8 cellular contexts compared by ENCODE assay signal in genomic region chr12:124480469-124481256, GRCh38.
DNase-seq lines count a peak whose midpoint lies in the region; ATAC-seq, FAIRE-seq and TF ChIP-seq lines count a peak whose summit lies in the region.

No MANE protein-coding gene starts in this region.

- H3K27ac ChIP-seq in HepG2 (ENCODE audit: extremely low read length, insufficient read depth, low read length), result peak overlapping the region; percentile 71
- H3K27ac ChIP-seq in upper lobe of right lung, result peak overlapping the region; percentile 47

- H3K36me3 ChIP-seq in HepG2 (replicated peaks in 1 of 2; ENCODE audit: control insufficient read depth in 1 of 2, insufficient read depth in 2 of 2, low read length in 2 of 2), result peaks cover 20 to 36% of the 10 kb centered on the region in 2 experiments
- peaks cover 56% of the 10 kb centered on the region for H3K36me3 ChIP-seq in upper lobe of right lung

- intact Hi-C loops in HepG2 (cut with micrococcal nuclease; ENCODE audit: unreplicated experiment) (loop anchor here (5.0 kb wide), 1 partner anchor 37 kb away; no protein-coding TSS in a partner anchor), upper lobe of right lung (cut with DNase I) (no loop called here)

- no peak for TF ChIP-seq EP300 in HepG2 (IDR thresholded peaks at IDR 0.05; ENCODE audit: low read depth in 2 of 2, low read length in 2 of 2)
- no peak for TF ChIP-seq EP300 in HepG2 (CRISPR knock-in tag; IDR thresholded peaks at IDR 0.05; ENCODE audit: borderline replicate concordance)

- peak overlapping the region; percentile 53 for H3K4me2 ChIP-seq in HepG2 (ENCODE audit: low read depth, low read length)

- TF ChIP-seq CTCF in HepG2 (CRISPR knock-in tag; IDR thresholded peaks at IDR 0.05) (no peak), upper lobe of right lung (IDR thresholded peaks at IDR 0.05) (no peak)

- no peaks in the 10 kb centered on the region for H3K79me2 ChIP-seq in HepG2 (ENCODE audit: insufficient read depth, low read length)

- BruUV-seq in HepG2 (replicated peaks; lab: Mats Ljungman, UMichigan), result no TSS peak

- in situ Hi-C loops in HepG2 (cut with HindIII; ENCODE audit: extremely low pct_ligation_motif_present, low pct_unique_long_range_greater_than_20kb), result no loop called here

- WGBS in HepG2 (ENCODE audit: low lambda C conversion rate), result 19% methylated on average over 15 of the region's 15 CpGs

- TF ChIP-seq POLR2A in HepG2 (IDR thresholded peaks at IDR 0.05; ENCODE audit: insufficient read depth in 1 of 2, low read depth in 2 of 2, low read length in 2 of 2), result no peak

- no peak for TF ChIP-seq RAD21 in HepG2 (CRISPR knock-in tag; IDR thresholded peaks at IDR 0.05)

- H3K4me1 ChIP-seq in HepG2 (ENCODE audit: insufficient read depth, low read length) (peaks cover 33% of the 10 kb centered on the region), upper lobe of right lung (peaks cover 15% of the 10 kb centered on the region)

- no peaks in the 10 kb centered on the region for H3K27me3 ChIP-seq in HepG2 (ENCODE audit: control insufficient read depth in 1 of 2, insufficient read depth in 2 of 2, low read length in 2 of 2)
- no peaks in the 10 kb centered on the region for H3K27me3 ChIP-seq in upper lobe of right lung

- H3K4me3 ChIP-seq in HepG2 (replicated peaks in 1 of 3; ENCODE audit: insufficient read depth in 1 of 3, low read depth in 2 of 3, low read length in 3 of 3), result peak overlapping the region in 1 of 3 experiments; percentile 32; a peak in 1 of 6 replicates
- no peak overlapping the region for H3K4me3 ChIP-seq in upper lobe of right lung

- peak overlapping the region; percentile 43; the same call in 1 of the 2 replicates for H3K9ac ChIP-seq in HepG2 (ENCODE audit: insufficient read depth, low read depth, low read length)

- ATAC-seq in GM18520 (IDR thresholded peaks at IDR 0.05; ENCODE audit: unreplicated experiment) (peak; percentile 53), HG02884 (IDR thresholded peaks at IDR 0.05; ENCODE audit: unreplicated experiment) (peak; percentile 64), HepG2 (peak; percentile 68), upper lobe of right lung (peak; percentile 29)

- peak; percentile 44 for FAIRE-seq in HepG2 (lab: Jason Lieb, UNC)

- CTCF ChIA-PET in HepG2 (lab: Yijun Ruan, JAX; ENCODE audit: low intra/inter-chr PET ratio, low total read pairs), result no interaction called here

- H3K9me3 ChIP-seq in HepG2 (ENCODE audit: low read length), result no peaks in the 10 kb centered on the region
- H3K9me3 ChIP-seq in upper lobe of right lung, result no peaks in the 10 kb centered on the region

- POLR2A ChIA-PET in HepG2 (lab: Yijun Ruan, JAX), result no interaction called here

- DNase-seq in A172 (ENCODE audit: low spot score), result peak; percentile 91
- DNase-seq in NCI-H82 (lab: John Stamatoyannopoulos, UW), result peak; percentile 97
- peak; percentile 75 for DNase-seq in astrocyte of the hippocampus (ENCODE audit: low read depth, low spot score)
- peak; percentile 71 for DNase-seq in HepG2 (ENCODE audit: low spot score)
- DNase-seq in upper lobe of right lung, result no peak
- no peak for DNase-seq in pons (ENCODE audit: low spot score)

- 0 out of 2 replicates have a peak, but pooled peaks cover 4% of the 10 kb centered on the region for H4K20me1 ChIP-seq in HepG2 (ENCODE audit: insufficient read depth, low read length)

- H2AFZ ChIP-seq in HepG2 (ENCODE audit: low read length), result no peak overlapping the region

TF ChIP-seq in HepG2, 621 proteins besides CTCF, POLR2A, EP300 and RAD21 (continues in another document):
- TF ChIP-seq RARG (CRISPR knock-in tag; IDR thresholded peaks at IDR 0.05; ENCODE audit: low read depth), result no peak
- TF ChIP-seq ZNF280D (CRISPR knock-in tag; IDR thresholded peaks at IDR 0.05), result no peak
- 0 out of 2 replicates have a peak, but pooled peaks have one; percentile 17 for TF ChIP-seq ZNF710 (CRISPR knock-in tag; IDR thresholded peaks at IDR 0.05; ENCODE audit: borderline replicate concordance)
- peak; percentile 100 for TF ChIP-seq ZKSCAN8 (CRISPR knock-in tag; IDR thresholded peaks at IDR 0.05; ENCODE audit: borderline replicate concordance)
- TF ChIP-seq HMGXB4 (CRISPR knock-in tag; IDR thresholded peaks at IDR 0.05; ENCODE audit: borderline replicate concordance in 1 of 2, low read depth in 1 of 2), result no peak
- TF ChIP-seq SALL1 (CRISPR knock-in tag; IDR thresholded peaks at IDR 0.05), result no peak
- no peak for TF ChIP-seq CHD2 (IDR thresholded peaks at IDR 0.05; ENCODE audit: low read depth, low read length)
- TF ChIP-seq TARDBP (CRISPR knock-in tag; IDR thresholded peaks at IDR 0.05), result 0 out of 2 replicates have a peak, but pooled peaks have one; percentile 35
- TF ChIP-seq MAFG (CRISPR knock-in tag; IDR thresholded peaks at IDR 0.05), result no peak
- TF ChIP-seq SMAD1 (CRISPR knock-in tag; IDR thresholded peaks at IDR 0.05; ENCODE audit: borderline replicate concordance, low read depth), result no peak
- TF ChIP-seq NFKBIZ (CRISPR knock-in tag; IDR thresholded peaks at IDR 0.05), result no peak
- TF ChIP-seq PRPF4 (IDR thresholded peaks at IDR 0.05; ENCODE audit: low read depth, low read length, poor library complexity, severe bottlenecking), result peak; percentile 50

Comparison
In these comparisons a context has a peak if more than half of its experiments do, and no peak if none do; other contexts are left out.
1. DNase-seq: peak in A172 (single experiment), NCI-H82 (single experiment), astrocyte of the hippocampus (single experiment) and HepG2 (single experiment); none in upper lobe of right lung (single experiment) and pons (single experiment).
2. Peak in every context shown above with its lines, with median percentiles within 50 percentile points of each other: ATAC-seq.